Comparison of ENCODE assay signal across 1 cellular context in the genomic region with DNA sequence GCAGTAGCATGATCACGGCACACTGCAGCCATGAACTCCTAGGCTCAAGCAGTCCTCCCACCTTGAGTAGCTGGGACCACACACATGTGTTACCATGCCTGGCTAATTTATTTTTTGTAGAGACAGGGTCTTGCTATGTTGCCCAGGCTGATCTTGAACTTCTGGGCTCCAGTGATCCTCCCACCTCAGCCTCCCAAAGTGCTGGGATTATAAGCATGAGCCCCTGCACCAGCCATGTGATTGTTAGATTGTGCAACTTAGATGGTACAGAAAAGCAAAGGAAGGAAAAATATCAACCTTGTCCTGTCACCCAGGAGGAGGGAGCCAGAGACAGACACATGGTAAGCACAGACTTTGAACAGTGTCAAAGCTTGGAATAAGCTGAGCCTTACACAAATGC.
TF ChIP-seq lines count a peak whose summit lies in the region.

No MANE protein-coding gene starts in this region.

TF ChIP-seq in HepG2, 621 proteins besides CTCF, POLR2A, EP300 and RAD21 (continued from another document and continues in another):
- TF ChIP-seq, protein P1, sequence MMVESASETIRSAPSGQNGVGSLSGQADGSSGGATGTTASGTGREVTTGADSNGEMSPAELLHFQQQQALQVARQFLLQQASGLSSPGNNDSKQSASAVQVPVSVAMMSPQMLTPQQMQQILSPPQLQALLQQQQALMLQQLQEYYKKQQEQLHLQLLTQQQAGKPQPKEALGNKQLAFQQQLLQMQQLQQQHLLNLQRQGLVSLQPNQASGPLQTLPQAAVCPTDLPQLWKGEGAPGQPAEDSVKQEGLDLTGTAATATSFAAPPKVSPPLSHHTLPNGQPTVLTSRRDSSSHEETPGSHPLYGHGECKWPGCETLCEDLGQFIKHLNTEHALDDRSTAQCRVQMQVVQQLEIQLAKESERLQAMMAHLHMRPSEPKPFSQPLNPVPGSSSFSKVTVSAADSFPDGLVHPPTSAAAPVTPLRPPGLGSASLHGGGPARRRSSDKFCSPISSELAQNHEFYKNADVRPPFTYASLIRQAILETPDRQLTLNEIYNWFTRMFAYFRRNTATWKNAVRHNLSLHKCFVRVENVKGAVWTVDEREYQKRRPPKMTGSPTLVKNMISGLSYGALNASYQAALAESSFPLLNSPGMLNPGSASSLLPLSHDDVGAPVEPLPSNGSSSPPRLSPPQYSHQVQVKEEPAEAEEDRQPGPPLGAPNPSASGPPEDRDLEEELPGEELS (CRISPR knock-in tag; IDR thresholded peaks at IDR 0.05) = no peak
- TF ChIP-seq FOSL2 (CRISPR knock-in tag; IDR thresholded peaks at IDR 0.05) = peak; percentile 19; the same call in 1 of the 2 replicates
- TF ChIP-seq SOX13 (IDR thresholded peaks at IDR 0.05) = no peak
- TF ChIP-seq SOX13 (CRISPR knock-in tag; conservative IDR thresholded peaks at IDR 0.05 in 1 of 2, IDR thresholded peaks at IDR 0.05 in 1 of 2) = peak in 1 of 2 experiments; percentile 51; a peak in 1 of 4 replicates
- TF ChIP-seq, protein P2, sequence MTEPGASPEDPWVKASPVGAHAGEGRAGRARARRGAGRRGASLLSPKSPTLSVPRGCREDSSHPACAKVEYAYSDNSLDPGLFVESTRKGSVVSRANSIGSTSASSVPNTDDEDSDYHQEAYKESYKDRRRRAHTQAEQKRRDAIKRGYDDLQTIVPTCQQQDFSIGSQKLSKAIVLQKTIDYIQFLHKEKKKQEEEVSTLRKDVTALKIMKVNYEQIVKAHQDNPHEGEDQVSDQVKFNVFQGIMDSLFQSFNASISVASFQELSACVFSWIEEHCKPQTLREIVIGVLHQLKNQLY (CRISPR knock-in tag; IDR thresholded peaks at IDR 0.05) = peak; percentile 42; the same call in 1 of the 2 replicates
- TF ChIP-seq, protein P3, sequence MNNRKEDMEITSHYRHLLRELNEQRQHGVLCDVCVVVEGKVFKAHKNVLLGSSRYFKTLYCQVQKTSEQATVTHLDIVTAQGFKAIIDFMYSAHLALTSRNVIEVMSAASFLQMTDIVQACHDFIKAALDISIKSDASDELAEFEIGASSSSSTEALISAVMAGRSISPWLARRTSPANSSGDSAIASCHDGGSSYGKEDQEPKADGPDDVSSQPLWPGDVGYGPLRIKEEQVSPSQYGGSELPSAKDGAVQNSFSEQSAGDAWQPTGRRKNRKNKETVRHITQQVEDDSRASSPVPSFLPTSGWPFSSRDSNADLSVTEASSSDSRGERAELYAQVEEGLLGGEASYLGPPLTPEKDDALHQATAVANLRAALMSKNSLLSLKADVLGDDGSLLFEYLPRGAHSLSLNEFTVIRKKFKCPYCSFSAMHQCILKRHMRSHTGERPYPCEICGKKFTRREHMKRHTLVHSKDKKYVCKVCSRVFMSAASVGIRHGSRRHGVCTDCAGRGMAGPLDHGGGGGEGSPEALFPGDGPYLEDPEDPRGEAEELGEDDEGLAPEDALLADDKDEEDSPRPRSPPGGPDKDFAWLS (CRISPR knock-in tag; IDR thresholded peaks at IDR 0.05; ENCODE audit: borderline replicate concordance) = no peak
- no peak for TF ChIP-seq ZNF709 (CRISPR knock-in tag; IDR thresholded peaks at IDR 0.05)
- TF ChIP-seq DNMT3B (CRISPR knock-in tag; conservative IDR thresholded peaks at IDR 0.05) = no peak
- TF ChIP-seq TCF12 (IDR thresholded peaks at IDR 0.05) = no peak
- no peak for TF ChIP-seq TCF12 (CRISPR knock-in tag; IDR thresholded peaks at IDR 0.05)
- no peak for TF ChIP-seq THYN1 (CRISPR knock-in tag; IDR thresholded peaks at IDR 0.05; ENCODE audit: borderline replicate concordance, low read depth)
- TF ChIP-seq, protein P4, sequence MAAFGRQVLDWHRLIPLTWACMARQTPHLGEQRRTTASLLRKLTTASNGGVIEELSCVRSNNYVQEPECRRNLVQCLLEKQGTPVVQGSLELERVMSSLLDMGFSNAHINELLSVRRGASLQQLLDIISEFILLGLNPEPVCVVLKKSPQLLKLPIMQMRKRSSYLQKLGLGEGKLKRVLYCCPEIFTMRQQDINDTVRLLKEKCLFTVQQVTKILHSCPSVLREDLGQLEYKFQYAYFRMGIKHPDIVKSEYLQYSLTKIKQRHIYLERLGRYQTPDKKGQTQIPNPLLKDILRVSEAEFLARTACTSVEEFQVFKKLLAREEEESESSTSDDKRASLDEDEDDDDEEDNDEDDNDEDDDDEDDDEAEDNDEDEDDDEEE (CRISPR knock-in tag; IDR thresholded peaks at IDR 0.05) = no peak
- peak; percentile 25 for TF ChIP-seq SKI (IDR thresholded peaks at IDR 0.05; ENCODE audit: partially characterized antibody)
- 0 out of 2 replicates have a peak, but pooled peaks have one; percentile 12 for TF ChIP-seq ISL2 (CRISPR knock-in tag; IDR thresholded peaks at IDR 0.05)
- no peak for TF ChIP-seq ZBTB7B (CRISPR knock-in tag; IDR thresholded peaks at IDR 0.05)
- no peak for TF ChIP-seq CCAR2 (optimal IDR thresholded peaks at IDR 0.05; ENCODE audit: low read depth, low read length)
- no peak for TF ChIP-seq CAMTA2 (CRISPR knock-in tag; IDR thresholded peaks at IDR 0.05; ENCODE audit: borderline replicate concordance)
- 0 out of 2 replicates have a peak, but pooled peaks have one; percentile 54 for TF ChIP-seq ZNF263 (CRISPR knock-in tag; IDR thresholded peaks at IDR 0.05)
- TF ChIP-seq FOXJ3 (CRISPR knock-in tag; IDR thresholded peaks at IDR 0.05; ENCODE audit: borderline replicate concordance) = no peak
- TF ChIP-seq SAP130 (CRISPR knock-in tag; IDR thresholded peaks at IDR 0.05; ENCODE audit: low read depth) = peak; percentile 73
- TF ChIP-seq, protein P5, sequence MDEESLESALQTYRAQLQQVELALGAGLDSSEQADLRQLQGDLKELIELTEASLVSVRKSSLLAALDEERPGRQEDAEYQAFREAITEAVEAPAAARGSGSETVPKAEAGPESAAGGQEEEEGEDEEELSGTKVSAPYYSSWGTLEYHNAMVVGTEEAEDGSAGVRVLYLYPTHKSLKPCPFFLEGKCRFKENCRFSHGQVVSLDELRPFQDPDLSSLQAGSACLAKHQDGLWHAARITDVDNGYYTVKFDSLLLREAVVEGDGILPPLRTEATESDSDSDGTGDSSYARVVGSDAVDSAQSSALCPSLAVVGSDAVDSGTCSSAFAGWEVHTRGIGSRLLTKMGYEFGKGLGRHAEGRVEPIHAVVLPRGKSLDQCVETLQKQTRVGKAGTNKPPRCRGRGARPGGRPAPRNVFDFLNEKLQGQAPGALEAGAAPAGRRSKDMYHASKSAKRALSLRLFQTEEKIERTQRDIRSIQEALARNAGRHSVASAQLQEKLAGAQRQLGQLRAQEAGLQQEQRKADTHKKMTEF (CRISPR knock-in tag; IDR thresholded peaks at IDR 0.05) = 0 out of 2 replicates have a peak, but pooled peaks have one; percentile 20
- peak; percentile 53 for TF ChIP-seq ELF3 (CRISPR knock-in tag; IDR thresholded peaks at IDR 0.05)
- TF ChIP-seq, protein P6, sequence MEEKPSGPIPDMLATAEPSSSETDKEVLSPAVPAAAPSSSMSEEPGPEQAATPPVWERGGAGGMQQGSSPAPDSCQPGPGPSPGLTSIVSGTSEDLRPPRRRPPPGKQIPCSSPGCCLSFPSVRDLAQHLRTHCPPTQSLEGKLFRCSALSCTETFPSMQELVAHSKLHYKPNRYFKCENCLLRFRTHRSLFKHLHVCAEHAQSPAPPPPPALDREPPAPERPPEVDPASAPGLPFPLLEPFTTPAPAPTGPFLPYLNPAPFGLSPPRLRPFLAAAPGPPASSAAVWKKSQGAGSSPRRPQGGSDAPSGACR (CRISPR knock-in tag; IDR thresholded peaks at IDR 0.05) = 0 out of 2 replicates have a peak, but pooled peaks have one; percentile 26
- TF ChIP-seq FOXA3 (CRISPR knock-in tag; IDR thresholded peaks at IDR 0.05) = peak; percentile 29
- TF ChIP-seq MXD4 (CRISPR knock-in tag; IDR thresholded peaks at IDR 0.05) = peak; percentile 54; the same call in 1 of the 2 replicates
- TF ChIP-seq, protein P7, sequence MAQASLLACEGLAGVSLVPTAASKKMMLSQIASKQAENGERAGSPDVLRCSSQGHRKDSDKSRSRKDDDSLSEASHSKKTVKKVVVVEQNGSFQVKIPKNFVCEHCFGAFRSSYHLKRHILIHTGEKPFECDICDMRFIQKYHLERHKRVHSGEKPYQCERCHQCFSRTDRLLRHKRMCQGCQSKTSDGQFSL (CRISPR knock-in tag; IDR thresholded peaks at IDR 0.05) = no peak
- TF ChIP-seq, protein P8, sequence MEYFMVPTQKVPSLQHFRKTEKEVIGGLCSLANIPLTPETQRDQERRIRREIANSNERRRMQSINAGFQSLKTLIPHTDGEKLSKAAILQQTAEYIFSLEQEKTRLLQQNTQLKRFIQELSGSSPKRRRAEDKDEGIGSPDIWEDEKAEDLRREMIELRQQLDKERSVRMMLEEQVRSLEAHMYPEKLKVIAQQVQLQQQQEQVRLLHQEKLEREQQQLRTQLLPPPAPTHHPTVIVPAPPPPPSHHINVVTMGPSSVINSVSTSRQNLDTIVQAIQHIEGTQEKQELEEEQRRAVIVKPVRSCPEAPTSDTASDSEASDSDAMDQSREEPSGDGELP (IDR thresholded peaks at IDR 0.05; ENCODE audit: borderline replicate concordance, low read depth) = peak; percentile 55; the same call in 1 of the 2 replicates
- no peak for TF ChIP-seq TAF1 (CRISPR knock-in tag; IDR thresholded peaks at IDR 0.05)
- TF ChIP-seq, protein P9, sequence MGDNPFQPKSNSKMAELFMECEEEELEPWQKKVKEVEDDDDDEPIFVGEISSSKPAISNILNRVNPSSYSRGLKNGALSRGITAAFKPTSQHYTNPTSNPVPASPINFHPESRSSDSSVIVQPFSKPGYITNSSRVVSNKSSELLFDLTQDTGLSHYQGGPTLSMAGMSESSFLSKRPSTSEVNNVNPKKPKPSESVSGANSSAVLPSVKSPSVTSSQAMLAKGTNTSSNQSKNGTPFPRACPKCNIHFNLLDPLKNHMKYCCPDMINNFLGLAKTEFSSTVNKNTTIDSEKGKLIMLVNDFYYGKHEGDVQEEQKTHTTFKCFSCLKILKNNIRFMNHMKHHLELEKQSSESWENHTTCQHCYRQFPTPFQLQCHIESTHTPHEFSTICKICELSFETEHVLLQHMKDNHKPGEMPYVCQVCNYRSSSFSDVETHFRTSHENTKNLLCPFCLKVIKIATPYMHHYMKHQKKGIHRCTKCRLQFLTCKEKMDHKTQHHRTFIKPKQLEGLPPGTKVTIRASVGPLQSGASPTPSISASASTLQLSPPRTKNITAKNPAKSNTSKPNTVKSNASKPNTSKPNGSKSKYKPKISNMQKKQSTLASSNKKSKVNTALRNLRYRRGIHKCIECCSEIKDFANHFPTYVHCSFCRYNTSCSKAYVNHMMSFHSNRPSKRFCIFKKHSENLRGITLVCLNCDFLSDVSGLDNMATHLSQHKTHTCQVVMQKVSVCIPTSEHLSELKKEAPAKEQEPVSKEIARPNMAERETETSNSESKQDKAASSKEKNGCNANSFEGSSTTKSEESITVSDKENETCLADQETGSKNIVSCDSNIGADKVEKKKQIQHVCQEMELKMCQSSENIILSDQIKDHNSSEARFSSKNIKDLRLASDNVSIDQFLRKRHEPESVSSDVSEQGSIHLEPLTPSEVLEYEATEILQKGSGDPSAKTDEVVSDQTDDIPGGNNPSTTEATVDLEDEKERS (CRISPR knock-in tag; IDR thresholded peaks at IDR 0.05) = peak; percentile 52; the same call in 1 of the 2 replicates
- TF ChIP-seq TGIF2 (CRISPR knock-in tag; IDR thresholded peaks at IDR 0.05) = peak; percentile 65; the same call in 1 of the 2 replicates
- TF ChIP-seq, protein P10, sequence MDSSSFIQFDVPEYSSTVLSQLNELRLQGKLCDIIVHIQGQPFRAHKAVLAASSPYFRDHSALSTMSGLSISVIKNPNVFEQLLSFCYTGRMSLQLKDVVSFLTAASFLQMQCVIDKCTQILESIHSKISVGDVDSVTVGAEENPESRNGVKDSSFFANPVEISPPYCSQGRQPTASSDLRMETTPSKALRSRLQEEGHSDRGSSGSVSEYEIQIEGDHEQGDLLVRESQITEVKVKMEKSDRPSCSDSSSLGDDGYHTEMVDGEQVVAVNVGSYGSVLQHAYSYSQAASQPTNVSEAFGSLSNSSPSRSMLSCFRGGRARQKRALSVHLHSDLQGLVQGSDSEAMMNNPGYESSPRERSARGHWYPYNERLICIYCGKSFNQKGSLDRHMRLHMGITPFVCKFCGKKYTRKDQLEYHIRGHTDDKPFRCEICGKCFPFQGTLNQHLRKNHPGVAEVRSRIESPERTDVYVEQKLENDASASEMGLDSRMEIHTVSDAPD (CRISPR knock-in tag; IDR thresholded peaks at IDR 0.05) = no peak
- TF ChIP-seq MYC (CRISPR knock-in tag; IDR thresholded peaks at IDR 0.05; ENCODE audit: borderline replicate concordance) = peak; percentile 33; the same call in 1 of the 2 replicates
- peak; percentile 71; the same call in 1 of the 2 replicates for TF ChIP-seq PITX1 (CRISPR knock-in tag; IDR thresholded peaks at IDR 0.05)
- no peak for TF ChIP-seq ZNF235 (CRISPR knock-in tag; IDR thresholded peaks at IDR 0.05; ENCODE audit: borderline replicate concordance)
- no peak for TF ChIP-seq ZNF878 (CRISPR knock-in tag; IDR thresholded peaks at IDR 0.05)
- peak; percentile 7 for TF ChIP-seq TEAD3 (CRISPR knock-in tag; optimal IDR thresholded peaks at IDR 0.05; ENCODE audit: borderline replicate concordance)
- TF ChIP-seq MEF2D (CRISPR knock-in tag; IDR thresholded peaks at IDR 0.05) = 0 out of 2 replicates have a peak, but pooled peaks have one; percentile 28
- TF ChIP-seq CEBPB (IDR thresholded peaks at IDR 0.05; ENCODE audit: borderline replicate concordance, low read depth, low read length) = peak; percentile 85
- TF ChIP-seq SMARCC2 (IDR thresholded peaks at IDR 0.05) = no peak
- TF ChIP-seq, protein P11, sequence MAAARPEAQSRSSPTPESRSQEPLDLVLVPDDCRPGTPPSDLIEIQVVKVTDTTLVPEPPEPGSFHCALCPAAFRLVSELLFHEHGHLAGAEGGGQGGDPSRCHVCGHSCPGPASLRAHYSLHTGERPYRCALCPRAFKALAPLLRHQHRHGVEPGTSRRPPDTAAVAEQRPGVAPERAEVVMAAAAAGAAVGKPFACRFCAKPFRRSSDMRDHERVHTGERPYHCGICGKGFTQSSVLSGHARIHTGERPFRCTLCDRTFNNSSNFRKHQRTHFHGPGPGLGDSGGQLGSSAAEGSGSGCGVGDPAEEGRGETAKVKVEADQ (CRISPR knock-in tag; IDR thresholded peaks at IDR 0.05; ENCODE audit: borderline replicate concordance) = no peak
- TF ChIP-seq POGZ (CRISPR knock-in tag; IDR thresholded peaks at IDR 0.05) = peak; percentile 75
- TF ChIP-seq SRF (IDR thresholded peaks at IDR 0.05; ENCODE audit: low read depth, low read length) = no peak
- no peak for TF ChIP-seq SMAD3 (CRISPR knock-in tag; IDR thresholded peaks at IDR 0.05)
- no peak for TF ChIP-seq LCORL (IDR thresholded peaks at IDR 0.05)
- peak; percentile 76; the same call in 1 of the 2 replicates for TF ChIP-seq LCORL (CRISPR knock-in tag; IDR thresholded peaks at IDR 0.05)
- TF ChIP-seq CEBPG (CRISPR knock-in tag; IDR thresholded peaks at IDR 0.05) = peak; percentile 88
- peak; percentile 99 for TF ChIP-seq ZNF121 (CRISPR knock-in tag; IDR thresholded peaks at IDR 0.05)
- peak; percentile 43 for TF ChIP-seq STAG1 (CRISPR knock-in tag; IDR thresholded peaks at IDR 0.05)
- peak; percentile 90 for TF ChIP-seq ZMYM3 (CRISPR knock-in tag; IDR thresholded peaks at IDR 0.05)
- TF ChIP-seq, protein P12, sequence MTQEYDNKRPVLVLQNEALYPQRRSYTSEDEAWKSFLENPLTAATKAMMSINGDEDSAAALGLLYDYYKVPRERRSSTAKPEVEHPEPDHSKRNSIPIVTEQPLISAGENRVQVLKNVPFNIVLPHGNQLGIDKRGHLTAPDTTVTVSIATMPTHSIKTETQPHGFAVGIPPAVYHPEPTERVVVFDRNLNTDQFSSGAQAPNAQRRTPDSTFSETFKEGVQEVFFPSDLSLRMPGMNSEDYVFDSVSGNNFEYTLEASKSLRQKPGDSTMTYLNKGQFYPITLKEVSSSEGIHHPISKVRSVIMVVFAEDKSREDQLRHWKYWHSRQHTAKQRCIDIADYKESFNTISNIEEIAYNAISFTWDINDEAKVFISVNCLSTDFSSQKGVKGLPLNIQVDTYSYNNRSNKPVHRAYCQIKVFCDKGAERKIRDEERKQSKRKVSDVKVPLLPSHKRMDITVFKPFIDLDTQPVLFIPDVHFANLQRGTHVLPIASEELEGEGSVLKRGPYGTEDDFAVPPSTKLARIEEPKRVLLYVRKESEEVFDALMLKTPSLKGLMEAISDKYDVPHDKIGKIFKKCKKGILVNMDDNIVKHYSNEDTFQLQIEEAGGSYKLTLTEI (CRISPR knock-in tag; conservative IDR thresholded peaks at IDR 0.05) = no peak
